In genomic region chr10:32373496-32373895, GRCh38 we compare ENCODE assay signal across 17 cellular contexts. TPM values are rescaled to one million over a fixed set of nuclear protein-coding genes. Genes with fewer than 3 reads are reported as not detected.
A peak's percentile ranks its signal among the peaks of the same experiment; 100 is the strongest.
DNase-seq lines count a peak whose midpoint lies in the region; ATAC-seq and TF ChIP-seq lines count a peak whose summit lies in the region.
"Had no signal": no experiment of that assay in that cellular context is flagged by ENCODE, and none has a peak within 500 bp of the region (broad histone marks: within the 10 kb centered on the region; RNA-seq: fewer than 3 reads in every experiment).

No MANE protein-coding gene starts in this region.

- peaks cover 17% of the 10 kb centered on the region for H3K36me3 Mint-ChIP-seq in activated CD8-positive, alpha-beta T cell treated with anti-CD3 and anti-CD28 coated beads for 36 hours (ENCODE audit: low read depth)
- H3K36me3 Mint-ChIP-seq in activated CD8-positive, alpha-beta T cell treated with anti-CD3 and anti-CD28 coated beads, Interleukin-2, amount 10 ng/mL, durations not matched to agents 7 days and 5 days (ENCODE audit: low read depth), result peaks cover 18% of the 10 kb centered on the region
- H3K36me3 Mint-ChIP-seq in CD4-positive, alpha-beta T cell (ENCODE audit: low read depth), result peaks cover 44% of the 10 kb centered on the region
- H3K36me3 Mint-ChIP-seq in T-helper 17 cell (ENCODE audit: low read depth), result no peaks in the 10 kb centered on the region
- H3K36me3 Mint-ChIP-seq in memory B cell, result peaks cover 5% of the 10 kb centered on the region

- H3K4me1 Mint-ChIP-seq in activated CD8-positive, alpha-beta T cell treated with anti-CD3 and anti-CD28 coated beads for 36 hours (ENCODE audit: low read depth), result peaks cover 39% of the 10 kb centered on the region
- peaks cover 20% of the 10 kb centered on the region for H3K4me1 Mint-ChIP-seq in activated CD8-positive, alpha-beta T cell treated with anti-CD3 and anti-CD28 coated beads, Interleukin-2, amount 10 ng/mL, durations not matched to agents 7 days and 5 days (ENCODE audit: low read depth)
- H3K4me1 Mint-ChIP-seq in CD4-positive, alpha-beta T cell (ENCODE audit: low read depth), result peaks cover 60% of the 10 kb centered on the region
- H3K4me1 Mint-ChIP-seq in T-helper 17 cell (peaks cover 34% of the 10 kb centered on the region), memory B cell (peaks cover 27% of the 10 kb centered on the region)

- no peak for ATAC-seq in activated CD8-positive, alpha-beta T cell treated with anti-CD3 and anti-CD28 coated beads for 36 hours
- ATAC-seq in activated CD8-positive, alpha-beta T cell treated with anti-CD3 and anti-CD28 coated beads, Interleukin-2, amount 10 ng/mL, durations not matched to agents 7 days and 5 days, result no peak
- ATAC-seq in CD4-positive, alpha-beta T cell (ENCODE audit: poor library complexity), result no peak
- ATAC-seq in T-helper 17 cell (no peak), memory B cell (ENCODE audit: low read depth) (no peak)

- no peak for DNase-seq in activated CD8-positive, alpha-beta T cell treated with anti-CD3 and anti-CD28 coated beads for 36 hours
- no peak for DNase-seq in activated CD8-positive, alpha-beta T cell treated with anti-CD3 and anti-CD28 coated beads, Interleukin-2, amount 10 ng/mL, durations not matched to agents 7 days and 5 days
- DNase-seq in CD4-positive, alpha-beta T cell, result no peak
- DNase-seq in T-helper 17 cell (no peak), memory B cell (ENCODE audit: low spot score in 2 of 2) (no peak), GOT3 (lab: John Stamatoyannopoulos, UW) (no peak), nucleus accumbens (lab: John Stamatoyannopoulos, UW) (no peak), SK-N-DZ (ENCODE audit: low spot score) (no peak)
- DNase-seq: Calu3, DMS53, NCI-H1092, NCI-H146, NCI-H2081, NCI-H510A, NCI-H82 had no signal

- no peak for TF ChIP-seq CTCF in activated CD8-positive, alpha-beta T cell treated with anti-CD3 and anti-CD28 coated beads for 36 hours (IDR thresholded peaks at IDR 0.05)
- TF ChIP-seq CTCF in CD4-positive, alpha-beta T cell (IDR thresholded peaks at IDR 0.05), result no peak

- CTCF ChIA-PET in activated CD8-positive, alpha-beta T cell treated with anti-CD3 and anti-CD28 coated beads for 36 hours (lab: Charles Lee), result interaction anchor here (0.8 to 2.3 kb wide), 5 partner anchors 9 to 636 kb away, joined by 3 to 7 read pairs (median 4); no protein-coding TSS in a partner anchor
- CTCF ChIA-PET in activated CD8-positive, alpha-beta T cell treated with anti-CD3 and anti-CD28 coated beads, Interleukin-2, amount 10 ng/mL, durations not matched to agents 7 days and 5 days (lab: Charles Lee), result interaction anchor here (1.2 to 2.2 kb wide), 4 partner anchors 12 to 635 kb away, joined by 3 to 6 read pairs (median 4); no protein-coding TSS in a partner anchor
- CTCF ChIA-PET in CD4-positive, alpha-beta T cell (lab: Charles Lee), result interaction anchor here (1.0 to 1.3 kb wide), 3 partner anchors 21 to 1734 kb away, joined by 3 read pairs; no protein-coding TSS in a partner anchor

- peaks cover 3% of the 10 kb centered on the region for H3K9me3 Mint-ChIP-seq in activated CD8-positive, alpha-beta T cell treated with anti-CD3 and anti-CD28 coated beads for 36 hours
- H3K9me3 Mint-ChIP-seq in activated CD8-positive, alpha-beta T cell treated with anti-CD3 and anti-CD28 coated beads, Interleukin-2, amount 10 ng/mL, durations not matched to agents 7 days and 5 days (ENCODE audit: insufficient read depth), result no peaks in the 10 kb centered on the region
- H3K9me3 Mint-ChIP-seq in CD4-positive, alpha-beta T cell, result no peaks in the 10 kb centered on the region
- no peaks in the 10 kb centered on the region for H3K9me3 Mint-ChIP-seq in memory B cell

- POLR2A ChIA-PET in activated CD8-positive, alpha-beta T cell treated with anti-CD3 and anti-CD28 coated beads for 36 hours (lab: Charles Lee), result interaction anchor here (0.9 to 2.2 kb wide), 4 partner anchors 9 to 76 kb away, joined by 4 to 8 read pairs (median 4); no protein-coding TSS in a partner anchor
- POLR2A ChIA-PET in activated CD8-positive, alpha-beta T cell treated with anti-CD3 and anti-CD28 coated beads, Interleukin-2, amount 10 ng/mL, durations not matched to agents 7 days and 5 days (lab: Charles Lee), result interaction anchor here (0.9 to 2.0 kb wide), 3 partner anchors 26 to 72 kb away, joined by 3 to 6 read pairs (median 3); partner anchors contain the start of gene CCDC7
- POLR2A ChIA-PET in CD4-positive, alpha-beta T cell (lab: Charles Lee), result interaction anchor here (0.9 to 7.8 kb wide), 7 partner anchors 14 to 765 kb away, joined by 3 to 93 read pairs (median 3); partner anchors contain the start of gene EPC1

- H3K9me3 ChIP-seq in CD4-positive, alpha-beta T cell (ENCODE audit: control insufficient read depth, low read length), result no peaks in the 10 kb centered on the region
- H3K9me3 ChIP-seq in T-helper 17 cell (ENCODE audit: control insufficient read depth, low read length, poor library complexity, severe bottlenecking), result no peaks in the 10 kb centered on the region

- no peaks in the 10 kb centered on the region for H3K27me3 Mint-ChIP-seq in activated CD8-positive, alpha-beta T cell treated with anti-CD3 and anti-CD28 coated beads for 36 hours
- H3K27me3 Mint-ChIP-seq in activated CD8-positive, alpha-beta T cell treated with anti-CD3 and anti-CD28 coated beads, Interleukin-2, amount 10 ng/mL, durations not matched to agents 7 days and 5 days (ENCODE audit: low read depth), result no peaks in the 10 kb centered on the region
- H3K27me3 Mint-ChIP-seq in CD4-positive, alpha-beta T cell, result no peaks in the 10 kb centered on the region
- no peaks in the 10 kb centered on the region for H3K27me3 Mint-ChIP-seq in T-helper 17 cell
- H3K27me3 Mint-ChIP-seq in memory B cell, result no peaks in the 10 kb centered on the region

- intact Hi-C loops in activated CD8-positive, alpha-beta T cell treated with anti-CD3 and anti-CD28 coated beads for 36 hours (cut with micrococcal nuclease), result loop anchor here (10.0 kb wide), 1 partner anchor 631 kb away; no protein-coding TSS in a partner anchor
- intact Hi-C loops in CD4-positive, alpha-beta T cell (cut with DNase I, micrococcal nuclease), result loop anchor here in 1 of 2 experiments (10.0 kb wide), 2 partner anchors 319 to 631 kb away; partner anchors contain the start of gene KIF5B

- no peak overlapping the region for H3K4me3 Mint-ChIP-seq in activated CD8-positive, alpha-beta T cell treated with anti-CD3 and anti-CD28 coated beads for 36 hours
- no peak overlapping the region for H3K4me3 Mint-ChIP-seq in activated CD8-positive, alpha-beta T cell treated with anti-CD3 and anti-CD28 coated beads, Interleukin-2, amount 10 ng/mL, durations not matched to agents 7 days and 5 days
- H3K4me3 Mint-ChIP-seq in CD4-positive, alpha-beta T cell, result no peak overlapping the region
- H3K4me3 Mint-ChIP-seq in T-helper 17 cell (no peak overlapping the region), memory B cell (no peak overlapping the region)

- no peaks in the 10 kb centered on the region for H3K27me3 ChIP-seq in CD4-positive, alpha-beta T cell (ENCODE audit: control insufficient read depth, insufficient read depth, low read length)

- peak overlapping the region; percentile 16 for H3K27ac Mint-ChIP-seq in activated CD8-positive, alpha-beta T cell treated with anti-CD3 and anti-CD28 coated beads for 36 hours
- no peak overlapping the region for H3K27ac Mint-ChIP-seq in activated CD8-positive, alpha-beta T cell treated with anti-CD3 and anti-CD28 coated beads, Interleukin-2, amount 10 ng/mL, durations not matched to agents 7 days and 5 days
- peak overlapping the region; percentile 61 for H3K27ac Mint-ChIP-seq in CD4-positive, alpha-beta T cell
- peak overlapping the region; percentile 83 for H3K27ac Mint-ChIP-seq in T-helper 17 cell
- peak overlapping the region; percentile 24 for H3K27ac Mint-ChIP-seq in memory B cell

- no peak overlapping the region for H3K27ac ChIP-seq in CD4-positive, alpha-beta T cell (ENCODE audit: low read depth, low read length)
- H3K27ac ChIP-seq: C4-2B, KMS-11 had no signal

RNA-seq across cellular contexts. Expression of gene EPC1, which starts 26.5 kb away (rescaled TPM):
- total RNA-seq in activated CD8-positive, alpha-beta T cell treated with anti-CD3 and anti-CD28 coated beads for 36 hours, result 10 to 100 TPM; 33.0 to 33.9 TPM
- total RNA-seq in activated CD8-positive, alpha-beta T cell treated with anti-CD3 and anti-CD28 coated beads, Interleukin-2, amount 10 ng/mL, durations not matched to agents 7 days and 5 days, result 10 to 100 TPM; 40.9 to 43.5 TPM
- total RNA-seq in CD4-positive, alpha-beta T cell, result 100 to 1,000 TPM; 173 to 181 TPM
- total RNA-seq in T-helper 17 cell, result 100 to 1,000 TPM; 178 to 189 TPM
- 13.9 and 16.9 TPM in 2 replicates for polyA plus RNA-seq in SK-N-DZ (2014; cell fraction: cytosol; rRNA removed)
- 30.4 and 41.2 TPM in 2 replicates for polyA plus RNA-seq in SK-N-DZ (2014; cell fraction: nucleus; rRNA removed)
